In genomic region chr3:100106531-100107155, GRCh38 we compare ENCODE assay signal across 11 cellular contexts. TPM values are rescaled to one million over a fixed set of nuclear protein-coding genes. Genes with fewer than 3 reads are reported as not detected.
DNase-seq lines count a peak whose midpoint lies in the region; ATAC-seq, FAIRE-seq and TF ChIP-seq lines count a peak whose summit lies in the region.
"Had no signal": no experiment of that assay in that cellular context is flagged by ENCODE, and none has a peak within 500 bp of the region (broad histone marks: within the 10 kb centered on the region; RNA-seq: fewer than 3 reads in every experiment).

No MANE protein-coding gene starts in this region.

- no peaks in the 10 kb centered on the region for H3K9me3 ChIP-seq in Karpas-422 (ENCODE audit: low read length)
- no peaks in the 10 kb centered on the region for H3K9me3 ChIP-seq in trophoblast cell (ENCODE audit: insufficient read depth, low read depth, low read length)
- H3K9me3 ChIP-seq: left lung had no signal

- no peaks in the 10 kb centered on the region for H3K79me2 ChIP-seq in Karpas-422 (ENCODE audit: low read length)
- no peaks in the 10 kb centered on the region for H3K79me2 ChIP-seq in trophoblast cell (ENCODE audit: control insufficient read depth, insufficient read depth, low read length, poor library complexity)

- H2AK5ac ChIP-seq in trophoblast cell (ENCODE audit: low read length), result no peak overlapping the region

- H3K9me2 ChIP-seq in Karpas-422 (replicated peaks; ENCODE audit: insufficient read depth, low read length), result no peaks in the 10 kb centered on the region

- no peak for TF ChIP-seq CTCF in brain microvascular endothelial cell (IDR thresholded peaks at IDR 0.05; ENCODE audit: low read depth, low read length, missing control alignments)

- DNase-seq in GM12891 (ENCODE audit: insufficient read length, low spot score) (no peak), Karpas-422 (no peak), brain microvascular endothelial cell (peak; percentile 68), trophoblast cell (peak; percentile 50 to 68), AG08395 (ENCODE audit: low spot score) (no peak), NCI-H510A (lab: John Stamatoyannopoulos, UW) (no peak)
- DNase-seq: central memory CD4-positive, alpha-beta T cell; left lung; occipital lobe; stimulated activated CD4-positive, alpha-beta T cell treated with anti-CD3 and anti-CD28 coated beads, Interleukin-2, amount 100 ng/mL, for 48 hours had no signal

- H3K4me1 ChIP-seq in Karpas-422 (ENCODE audit: low read length), result peaks cover 45% of the 10 kb centered on the region
- peaks cover 2% of the 10 kb centered on the region in 2 experiments for H3K4me1 ChIP-seq in trophoblast cell (ENCODE audit: control insufficient read depth in 1 of 2, insufficient read depth in 2 of 2, low read length in 2 of 2)

- H3K4me3 ChIP-seq in Karpas-422 (ENCODE audit: low read length), result no peak overlapping the region
- H3K4me3 ChIP-seq in brain microvascular endothelial cell (ENCODE audit: low read depth, low read length), result no peak overlapping the region
- no peak overlapping the region for H3K4me3 ChIP-seq in trophoblast cell (ENCODE audit: low read depth, low read length)
- H3K4me3 ChIP-seq: left lung had no signal

- no peak overlapping the region for H4K8ac ChIP-seq in trophoblast cell (ENCODE audit: low read depth, low read length)

- H3K9ac ChIP-seq in Karpas-422 (ENCODE audit: low read length) (peak overlapping the region; percentile 36; the same call in 1 of the 2 replicates), trophoblast cell (ENCODE audit: low read length) (no peak overlapping the region)

- no peak overlapping the region for H2BK12ac ChIP-seq in trophoblast cell (ENCODE audit: low read length)

- H2BK120ac ChIP-seq in trophoblast cell (ENCODE audit: insufficient read depth, low read length, poor library complexity), result no peak overlapping the region

- TF ChIP-seq POLR2A in GM12891 (IDR thresholded peaks at IDR 0.05; ENCODE audit: low read depth, low read length), result no peak

- no peak for ATAC-seq in HG03571 (IDR thresholded peaks at IDR 0.05; ENCODE audit: unreplicated experiment)
- ATAC-seq: left lung had no signal

- H3K36me3 ChIP-seq in Karpas-422 (ENCODE audit: insufficient read depth, low read length) (no peaks in the 10 kb centered on the region), brain microvascular endothelial cell (replicated peaks) (no peaks in the 10 kb centered on the region), trophoblast cell (ENCODE audit: control insufficient read depth in 1 of 2, insufficient read depth in 2 of 2, low read length in 2 of 2) (no peaks in the 10 kb centered on the region)
- H3K36me3 ChIP-seq: left lung had no signal

- no peak overlapping the region for H3K4ac ChIP-seq in trophoblast cell (ENCODE audit: low read depth, low read length)

- FAIRE-seq in GM12891 (lab: Jason Lieb, UNC), result peak; percentile 47

- no peaks in the 10 kb centered on the region for H3K27me3 ChIP-seq in Karpas-422 (ENCODE audit: low read length)
- H3K27me3 ChIP-seq in brain microvascular endothelial cell (replicated peaks), result no peaks in the 10 kb centered on the region
- no peaks in the 10 kb centered on the region for H3K27me3 ChIP-seq in trophoblast cell (ENCODE audit: insufficient read depth, low read length)
- H3K27me3 ChIP-seq: left lung had no signal

- H3K14ac ChIP-seq in trophoblast cell (ENCODE audit: low read length), result no peak overlapping the region

- H3K27ac ChIP-seq in Karpas-422 (ENCODE audit: low read length) (peak overlapping the region; percentile 75; the same call in 1 of the 2 replicates), brain microvascular endothelial cell (no peak overlapping the region), trophoblast cell (ENCODE audit: low read depth, low read length) (no peak overlapping the region)

- no peak overlapping the region for H3K18ac ChIP-seq in trophoblast cell (ENCODE audit: low read length)

- H3K4me2 ChIP-seq in Karpas-422 (ENCODE audit: low read depth, low read length, poor library complexity, severe bottlenecking), result no peak overlapping the region
- no peak overlapping the region for H3K4me2 ChIP-seq in trophoblast cell (ENCODE audit: low read length)

- H2AFZ ChIP-seq in Karpas-422 (ENCODE audit: low read length) (no peak overlapping the region), trophoblast cell (ENCODE audit: insufficient read depth, low read length, poor library complexity) (no peak overlapping the region)

- no peaks in the 10 kb centered on the region for H3K79me1 ChIP-seq in trophoblast cell (ENCODE audit: low read length)

- H3K23ac ChIP-seq in trophoblast cell (ENCODE audit: low read length), result no peak overlapping the region

- H4K91ac ChIP-seq in trophoblast cell (ENCODE audit: low read depth, low read length), result no peak overlapping the region

- H4K12ac ChIP-seq in trophoblast cell (ENCODE audit: low read depth, low read length), result no peak overlapping the region

- no peak overlapping the region for H2BK5ac ChIP-seq in trophoblast cell (ENCODE audit: low read depth, low read length, poor library complexity)

- no peaks in the 10 kb centered on the region for H4K20me1 ChIP-seq in Karpas-422 (ENCODE audit: insufficient read depth, low read depth, low read length)

- in situ Hi-C loops in brain microvascular endothelial cell (cut with HindIII; ENCODE audit: low pct_ligation_motif_present, low sequenced_read_pairs), result no loop called here

TF ChIP-seq in GM12891, 5 proteins besides CTCF, POLR2A, EP300 and RAD21:
- no peak for TF ChIP-seq POLR2AphosphoS5 (IDR thresholded peaks at IDR 0.05; ENCODE audit: low read depth, low read length)
- TF ChIP-seq POU2F2 (IDR thresholded peaks at IDR 0.05; ENCODE audit: low read depth, low read length), result no peak
- TF ChIP-seq TAF1 (IDR thresholded peaks at IDR 0.05; ENCODE audit: low read depth, low read length), result no peak
- no peak for TF ChIP-seq SPI1 (IDR thresholded peaks at IDR 0.05; ENCODE audit: low read depth, low read length)
- no peak for TF ChIP-seq PAX5 (IDR thresholded peaks at IDR 0.05; ENCODE audit: insufficient read depth, low read length, severe bottlenecking)

RNA-seq across cellular contexts. Expression of gene FILIP1L, which starts 7.7 kb away (rescaled TPM):
- polyA plus RNA-seq in GM12891 (2012; ENCODE audit: low read depth, missing spikeins), result 2.0 TPM
- total RNA-seq in Karpas-422 (2014; rRNA removed; shearing (Covaris generic); ENCODE audit: low replicate concordance), result 0.37 and 0.43 TPM in 2 replicates
- 30.8 and 31.7 TPM in 2 replicates for polyA plus RNA-seq in trophoblast cell (2013)

Comparison
In these comparisons a context has a peak if more than half of its experiments do, and no peak if none do; other contexts are left out.
1. DNase-seq: peak in brain microvascular endothelial cell (single experiment) and trophoblast cell (2 of 2); none in GM12891 (single experiment), Karpas-422 (single experiment), AG08395 (single experiment) and NCI-H510A (single experiment).